Comparison of ENCODE assay signal across 8 cellular contexts in the genomic region with DNA sequence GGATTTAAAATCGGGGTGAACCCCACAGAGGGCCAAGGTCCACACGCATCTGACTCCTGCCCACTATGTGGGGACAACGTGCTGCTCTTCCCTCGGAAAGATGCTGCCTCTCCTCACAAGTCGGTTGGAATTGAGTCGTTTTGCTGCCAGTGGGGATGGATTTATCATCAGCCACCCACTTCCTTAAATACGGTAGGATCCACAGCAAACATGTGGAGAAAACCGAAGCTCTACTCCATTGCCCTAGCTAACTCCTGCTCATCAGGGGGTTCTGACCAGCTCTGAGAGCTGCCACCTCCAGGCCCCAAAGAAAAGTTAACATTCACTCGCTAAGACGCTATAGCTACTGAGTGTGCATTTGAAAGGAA.
DNase-seq lines count a peak whose midpoint lies in the region; ATAC-seq and TF ChIP-seq lines count a peak whose summit lies in the region.

No MANE protein-coding gene starts in this region.

- H3K27me3 Mint-ChIP-seq in activated naive CD8-positive, alpha-beta T cell treated with anti-CD3 and anti-CD28 coated beads, Interleukin-2, amount 50 U/mL, for 24 hours, result peaks cover 2% of the 10 kb centered on the region
- no peaks in the 10 kb centered on the region for H3K27me3 Mint-ChIP-seq in stimulated activated memory B cell treated with anti-CD40 and anti-IgM and Interleukin-4, amounts not matched to agents 10 μg/mL and 1 μg/mL and 100 μg/mL, for 72 hours

- peaks cover 0 to 6% of the 10 kb centered on the region in 2 donors for H3K4me1 ChIP-seq in adrenal gland (replicated peaks in 1 of 2)

- peak overlapping the region; percentile 91 for H3K27ac Mint-ChIP-seq in activated naive CD8-positive, alpha-beta T cell treated with anti-CD3 and anti-CD28 coated beads, Interleukin-2, amount 50 U/mL, for 24 hours
- peak overlapping the region; percentile 85 for H3K27ac Mint-ChIP-seq in stimulated activated memory B cell treated with anti-CD40 and anti-IgM and Interleukin-4, amounts not matched to agents 10 μg/mL and 1 μg/mL and 100 μg/mL, for 72 hours

- ATAC-seq in GM18519 (IDR thresholded peaks at IDR 0.05; ENCODE audit: low FRiP score, unreplicated experiment) (peak; percentile 39), GM21619 (IDR thresholded peaks at IDR 0.05; ENCODE audit: unreplicated experiment) (no peak)
- no peak for ATAC-seq in activated naive CD8-positive, alpha-beta T cell treated with anti-CD3 and anti-CD28 coated beads, Interleukin-2, amount 50 U/mL, for 24 hours
- ATAC-seq in stimulated activated memory B cell treated with anti-CD40 and anti-IgM and Interleukin-4, amounts not matched to agents 10 μg/mL and 1 μg/mL and 100 μg/mL, for 72 hours, result peak; percentile 68

- peaks cover 66% of the 10 kb centered on the region for H3K4me1 Mint-ChIP-seq in activated naive CD8-positive, alpha-beta T cell treated with anti-CD3 and anti-CD28 coated beads, Interleukin-2, amount 50 U/mL, for 24 hours
- peaks cover 39% of the 10 kb centered on the region for H3K4me1 Mint-ChIP-seq in stimulated activated memory B cell treated with anti-CD40 and anti-IgM and Interleukin-4, amounts not matched to agents 10 μg/mL and 1 μg/mL and 100 μg/mL, for 72 hours

- H3K36me3 Mint-ChIP-seq in activated naive CD8-positive, alpha-beta T cell treated with anti-CD3 and anti-CD28 coated beads, Interleukin-2, amount 50 U/mL, for 24 hours (ENCODE audit: low read depth), result peaks cover 5% of the 10 kb centered on the region
- H3K36me3 Mint-ChIP-seq in stimulated activated memory B cell treated with anti-CD40 and anti-IgM and Interleukin-4, amounts not matched to agents 10 μg/mL and 1 μg/mL and 100 μg/mL, for 72 hours, result no peaks in the 10 kb centered on the region

- 2 to 11% (median 4%) methylated on average over 10 of the region's 10 CpGs for WGBS in adrenal gland, 4 donors

- H3K9me3 Mint-ChIP-seq in activated naive CD8-positive, alpha-beta T cell treated with anti-CD3 and anti-CD28 coated beads, Interleukin-2, amount 50 U/mL, for 24 hours, result no peaks in the 10 kb centered on the region
- no peaks in the 10 kb centered on the region for H3K9me3 Mint-ChIP-seq in stimulated activated memory B cell treated with anti-CD40 and anti-IgM and Interleukin-4, amounts not matched to agents 10 μg/mL and 1 μg/mL and 100 μg/mL, for 72 hours

- intact Hi-C loops in adrenal gland (cut with DNase I), result loop anchor here in 1 of 2 donors (10.0 kb wide), 1 partner anchor 79 kb away; no protein-coding TSS in a partner anchor

- H3K4me3 ChIP-seq in NB4 (ENCODE audit: low read depth, low read length), result peak overlapping the region; percentile 68
- H3K4me3 ChIP-seq in adrenal gland, result peak overlapping the region in 2 of 4 donors; percentile 71 to 85

- H3K27ac ChIP-seq in adrenal gland, result no peak overlapping the region

- no peaks in the 10 kb centered on the region for H3K27me3 ChIP-seq in adrenal gland

- H3K9me3 ChIP-seq in adrenal gland (replicated peaks in 1 of 3), result no peaks in the 10 kb centered on the region

- peak overlapping the region; percentile 83 for H3K4me3 Mint-ChIP-seq in activated naive CD8-positive, alpha-beta T cell treated with anti-CD3 and anti-CD28 coated beads, Interleukin-2, amount 50 U/mL, for 24 hours
- peak overlapping the region; percentile 87 for H3K4me3 Mint-ChIP-seq in stimulated activated memory B cell treated with anti-CD40 and anti-IgM and Interleukin-4, amounts not matched to agents 10 μg/mL and 1 μg/mL and 100 μg/mL, for 72 hours

- no peak for TF ChIP-seq POLR2A in NB4 (IDR thresholded peaks at IDR 0.05; ENCODE audit: extremely low read depth, insufficient read length)
- no peak for TF ChIP-seq POLR2A in adrenal gland (IDR thresholded peaks at IDR 0.05)

- peak; percentile 67 for DNase-seq in AG08395 (ENCODE audit: low spot score)
- peak; percentile 84 for DNase-seq in NB4 (ENCODE audit: low read depth)
- peak; percentile 29 for DNase-seq in activated naive CD8-positive, alpha-beta T cell treated with anti-CD3 and anti-CD28 coated beads, Interleukin-2, amount 50 U/mL, for 24 hours
- DNase-seq in iPS-NIHi7 (ENCODE audit: extremely low spot score), result peak; percentile 63
- DNase-seq in adrenal gland, result no peak

- TF ChIP-seq CTCF in NB4 (IDR thresholded peaks at IDR 0.05; ENCODE audit: low read depth, low read length) (peak; percentile 25), adrenal gland (IDR thresholded peaks at IDR 0.05) (no peak)

- no peaks in the 10 kb centered on the region for H3K36me3 ChIP-seq in adrenal gland (replicated peaks in 1 of 2)

Comparison
In these comparisons a context has a peak if more than half of its experiments do, and no peak if none do; other contexts are left out.
1. DNase-seq: peak in AG08395 (single experiment), NB4 (single experiment), activated naive CD8-positive, alpha-beta T cell treated with anti-CD3 and anti-CD28 coated beads, Interleukin-2, amount 50 U/mL, for 24 hours (single experiment) and iPS-NIHi7 (single experiment); none in adrenal gland (0 of 7).
2. ATAC-seq: peak in GM18519 (single experiment) and stimulated activated memory B cell treated with anti-CD40 and anti-IgM and Interleukin-4, amounts not matched to agents 10 μg/mL and 1 μg/mL and 100 μg/mL, for 72 hours (single experiment); none in activated naive CD8-positive, alpha-beta T cell treated with anti-CD3 and anti-CD28 coated beads, Interleukin-2, amount 50 U/mL, for 24 hours (single experiment) and GM21619 (single experiment).